In the genomic region with DNA sequence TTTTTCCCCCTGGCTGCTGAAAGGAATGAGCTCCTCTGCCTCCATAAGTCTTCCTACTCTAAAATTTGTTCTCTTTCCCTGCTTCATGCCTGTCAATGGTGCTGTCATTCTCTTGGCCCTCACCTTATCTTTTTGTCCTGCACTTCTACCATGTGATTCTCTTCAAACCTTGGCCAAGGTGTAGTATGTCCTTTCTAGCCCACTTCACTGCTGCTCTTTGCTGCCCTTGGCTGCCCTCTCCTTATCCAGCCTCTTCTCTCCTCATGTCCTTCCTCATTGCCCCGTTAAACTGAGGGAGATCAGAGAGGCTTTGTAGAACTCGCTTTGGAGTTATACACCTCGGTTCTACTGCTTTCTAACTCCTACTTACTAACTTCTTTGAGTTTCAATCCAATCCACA, we compare ENCODE assay signal across 38 cellular contexts. TPM values are rescaled to one million over a fixed set of nuclear protein-coding genes. Genes with fewer than 3 reads are reported as not detected.
"Had no signal": no experiment of that assay in that cellular context is flagged by ENCODE, and none has a peak within 500 bp of the region (broad histone marks: within the 10 kb centered on the region; RNA-seq: fewer than 3 reads in every experiment).

No MANE protein-coding gene starts in this region.

- ATAC-seq: activated CD8-positive, alpha-beta T cell treated with anti-CD3 and anti-CD28 coated beads for 36 hours; activated naive CD4-positive, alpha-beta T cell treated with anti-CD3 and anti-CD28 coated beads, Interleukin-2, amount 50 U/mL, for 72 hours; activated T-cell treated with anti-CD3 and anti-CD28 coated beads, Interleukin-2, amount 50 U/mL, for 72 hours; activated T-helper 17 cell treated with anti-CD3 and anti-CD28 coated beads, Interleukin-2, amount 50 U/mL, for 72 hours; body of pancreas had no signal

- H3K9me3 ChIP-seq: adrenal gland, body of pancreas, breast epithelium had no signal

- H3K4me1 Mint-ChIP-seq: activated B cell treated with CpG ODN at 0.5 μM for 24 hours; activated naive CD8-positive, alpha-beta T cell treated with anti-CD3 and anti-CD28 coated beads for 36 hours; activated T-helper 17 cell treated with anti-CD3 and anti-CD28 coated beads, Interleukin-2, amount 50 U/mL, for 72 hours; central memory CD8-positive, alpha-beta T cell had no signal

- H3K36me3 Mint-ChIP-seq: activated CD4-positive, alpha-beta memory T cell treated with anti-CD3 and anti-CD28 coated beads for 36 hours; activated naive CD4-positive, alpha-beta T cell treated with anti-CD3 and anti-CD28 coated beads, Interleukin-2, amount 50 U/mL, for 72 hours; activated naive CD8-positive, alpha-beta T cell treated with anti-CD3 and anti-CD28 coated beads for 36 hours had no signal

- H3K27ac Mint-ChIP-seq: activated B cell treated with CpG ODN at 0.5 μM for 24 hours; activated CD4-positive, alpha-beta memory T cell treated with anti-CD3 and anti-CD28 coated beads for 36 hours; activated CD4-positive, alpha-beta T cell treated with anti-CD3 and anti-CD28 coated beads, Interleukin-2, amount 10 ng/mL, durations not matched to agents 24 days and 14 days; activated CD8-positive, alpha-beta T cell treated with anti-CD3 and anti-CD28 coated beads for 36 hours; activated naive CD4-positive, alpha-beta T cell treated with anti-CD3 and anti-CD28 coated beads for 36 hours; activated naive CD4-positive, alpha-beta T cell treated with anti-CD3 and anti-CD28 coated beads, Interleukin-2, amount 50 U/mL, for 72 hours; activated naive CD8-positive, alpha-beta T cell treated with anti-CD3 and anti-CD28 coated beads for 36 hours; activated T-cell treated with anti-CD3 and anti-CD28 coated beads, Interleukin-2, amount 50 U/mL, for 24 hours; activated T-cell treated with anti-CD3 and anti-CD28 coated beads, Interleukin-2, amount 50 U/mL, for 72 hours; activated T-helper 1 cell treated with anti-CD3 and anti-CD28 coated beads, Interleukin-12 subunit alpha, Interleukin-12 subunit beta, Interleukin-2, Interleukin-4 antibody, amounts not matched to agents 30 ng/mL and 10 ng/mL and 1 ng/mL, durations not matched to agents 14 hours and 24 hours and 36 hours; activated T-helper 17 cell treated with anti-CD3 and anti-CD28 coated beads, Interleukin-2, amount 50 U/mL, for 72 hours; T-helper 1 cell treated with Interleukin-12 subunit alpha and Interleukin-12 subunit beta and Interleukin-4 antibody, amounts not matched to agents 30 μg/mL and 1 μg/mL, for 36 hours; T-helper 2 cell treated with Interferon-gamma antibody and Interleukin-4, amounts not matched to agents 5 μg/mL and 100 μg/mL, for 36 hours had no signal

- DNase-seq: activated B cell treated with CpG ODN at 0.5 μM for 24 hours; activated CD4-positive, alpha-beta memory T cell treated with anti-CD3 and anti-CD28 coated beads for 36 hours; activated CD4-positive, alpha-beta T cell treated with anti-CD3 and anti-CD28 coated beads for 4 hours; activated CD4-positive, alpha-beta T cell treated with anti-CD3 and anti-CD28 coated beads, Interleukin-2, amount 10 ng/mL, durations not matched to agents 24 days and 14 days; activated CD4-positive, alpha-beta T cell treated with anti-CD3 and anti-CD28 coated beads, Interleukin-2, amount 50 U/mL, for 1 hour; activated CD4-positive, alpha-beta T cell treated with anti-CD3 and anti-CD28 coated beads, Interleukin-2, amount 50 U/mL, for 4 hours; activated CD4-positive, CD25-positive, alpha-beta regulatory T cell treated with anti-CD3 and anti-CD28 coated beads, Interleukin-2, amount 50 U/mL, for 72 hours; activated CD8-positive, alpha-beta memory T cell treated with anti-CD3 and anti-CD28 coated beads, Interleukin-2, amount 50 U/mL, for 48 hours; activated CD8-positive, alpha-beta T cell treated with anti-CD3 and anti-CD28 coated beads for 36 hours; activated effector memory CD4-positive, alpha-beta T cell treated with anti-CD3 and anti-CD28 coated beads, Interleukin-2, amount 50 U/mL, for 16 hours; activated gamma-delta T cell treated with Interleukin-2 at 50 U/mL for 16 hours; activated naive CD4-positive, alpha-beta T cell; activated naive CD4-positive, alpha-beta T cell treated with anti-CD3 and anti-CD28 coated beads for 36 hours; activated naive CD4-positive, alpha-beta T cell treated with anti-CD3 and anti-CD28 coated beads, Interleukin-2, amount 50 U/mL, for 16 hours; activated naive CD8-positive, alpha-beta T cell treated with anti-CD3 and anti-CD28 coated beads for 36 hours; activated T-cell treated with anti-CD3 and anti-CD28 coated beads, Interleukin-2, amount 50 U/mL, for 24 hours; activated T-cell treated with anti-CD3 and anti-CD28 coated beads, Interleukin-2, amount 50 U/mL, for 72 hours; adrenal gland; amniotic stem cell; aorta; body of pancreas; brain microvascular endothelial cell; caudate nucleus; cerebellar nuclear complex; SW 1271; T-helper 1 cell; T-helper 2 cell; T-helper 9 cell had no signal

- H3K9me3 Mint-ChIP-seq: activated CD4-positive, alpha-beta memory T cell treated with anti-CD3 and anti-CD28 coated beads for 36 hours; activated CD4-positive, alpha-beta T cell treated with anti-CD3 and anti-CD28 coated beads, Interleukin-2, amount 10 ng/mL, durations not matched to agents 24 days and 14 days; activated naive CD4-positive, alpha-beta T cell treated with anti-CD3 and anti-CD28 coated beads for 36 hours; activated naive CD8-positive, alpha-beta T cell treated with anti-CD3 and anti-CD28 coated beads for 36 hours; activated T-cell treated with anti-CD3 and anti-CD28 coated beads, Interleukin-2, amount 50 U/mL, for 24 hours; activated T-helper 1 cell treated with anti-CD3 and anti-CD28 coated beads, Interleukin-12 subunit alpha, Interleukin-12 subunit beta, Interleukin-2, Interleukin-4 antibody, amounts not matched to agents 30 ng/mL and 10 ng/mL and 1 ng/mL, durations not matched to agents 14 hours and 24 hours and 36 hours; activated T-helper 17 cell treated with anti-CD3 and anti-CD28 coated beads, Interleukin-2, amount 50 U/mL, for 72 hours; central memory CD8-positive, alpha-beta T cell; T-helper 1 cell treated with Interleukin-12 subunit alpha and Interleukin-12 subunit beta and Interleukin-4 antibody, amounts not matched to agents 30 μg/mL and 1 μg/mL, for 36 hours; T-helper 2 cell treated with Interferon-gamma antibody and Interleukin-4, amounts not matched to agents 5 μg/mL and 100 μg/mL, for 36 hours had no signal

- H3K36me3 ChIP-seq: adrenal gland, brain microvascular endothelial cell, breast epithelium had no signal

- H3K27ac ChIP-seq: adrenal gland, body of pancreas, brain microvascular endothelial cell, breast epithelium, VCaP had no signal

- H3K27me3 ChIP-seq: adrenal gland, body of pancreas had no signal

- H3K4me3 Mint-ChIP-seq: activated B cell treated with CpG ODN at 0.5 μM for 24 hours; activated CD4-positive, alpha-beta memory T cell treated with anti-CD3 and anti-CD28 coated beads for 36 hours; activated CD4-positive, alpha-beta T cell treated with anti-CD3 and anti-CD28 coated beads, Interleukin-2, amount 10 ng/mL, durations not matched to agents 24 days and 14 days; activated CD8-positive, alpha-beta T cell treated with anti-CD3 and anti-CD28 coated beads for 36 hours; activated naive CD4-positive, alpha-beta T cell treated with anti-CD3 and anti-CD28 coated beads for 36 hours; activated naive CD8-positive, alpha-beta T cell treated with anti-CD3 and anti-CD28 coated beads for 36 hours; activated T-cell treated with anti-CD3 and anti-CD28 coated beads, Interleukin-2, amount 50 U/mL, for 24 hours; activated T-cell treated with anti-CD3 and anti-CD28 coated beads, Interleukin-2, amount 50 U/mL, for 72 hours; activated T-helper 1 cell treated with anti-CD3 and anti-CD28 coated beads, Interleukin-12 subunit alpha, Interleukin-12 subunit beta, Interleukin-2, Interleukin-4 antibody, amounts not matched to agents 30 ng/mL and 10 ng/mL and 1 ng/mL, durations not matched to agents 14 hours and 24 hours and 36 hours; activated T-helper 17 cell treated with anti-CD3 and anti-CD28 coated beads, Interleukin-2, amount 50 U/mL, for 72 hours; central memory CD8-positive, alpha-beta T cell; T-helper 1 cell treated with Interleukin-12 subunit alpha and Interleukin-12 subunit beta and Interleukin-4 antibody, amounts not matched to agents 30 μg/mL and 1 μg/mL, for 36 hours; T-helper 2 cell treated with Interferon-gamma antibody and Interleukin-4, amounts not matched to agents 5 μg/mL and 100 μg/mL, for 36 hours had no signal

- H3K4me3 ChIP-seq: adrenal gland, body of pancreas, breast epithelium had no signal

- H3K4me1 ChIP-seq: adrenal gland, body of pancreas, breast epithelium had no signal

RNA-seq across cellular contexts. Expression of a gene that starts 19.7 kb away (rescaled TPM):
- total RNA-seq: activated B cell treated with CpG ODN at 0.5 μM for 24 hours; activated CD4-positive, alpha-beta memory T cell treated with anti-CD3 and anti-CD28 coated beads for 36 hours; activated CD4-positive, alpha-beta T cell treated with anti-CD3 and anti-CD28 coated beads, Interleukin-2, amount 10 ng/mL, durations not matched to agents 24 days and 14 days; activated CD8-positive, alpha-beta memory T cell treated with anti-CD3 and anti-CD28 coated beads for 36 hours; activated CD8-positive, alpha-beta T cell treated with anti-CD3 and anti-CD28 coated beads for 36 hours; activated naive CD4-positive, alpha-beta T cell treated with anti-CD3 and anti-CD28 coated beads for 36 hours; activated naive CD4-positive, alpha-beta T cell treated with anti-CD3 and anti-CD28 coated beads, Interleukin-2, amount 50 U/mL, for 72 hours; activated naive CD8-positive, alpha-beta T cell treated with anti-CD3 and anti-CD28 coated beads for 36 hours; activated T-cell treated with anti-CD3 and anti-CD28 coated beads, Interleukin-2, amount 50 U/mL, for 72 hours; activated T-helper 1 cell treated with anti-CD3 and anti-CD28 coated beads, Interleukin-12 subunit alpha, Interleukin-12 subunit beta, Interleukin-2, Interleukin-4 antibody, amounts not matched to agents 30 ng/mL and 10 ng/mL and 1 ng/mL, durations not matched to agents 14 hours and 24 hours and 36 hours; activated T-helper 17 cell treated with anti-CD3 and anti-CD28 coated beads, Interleukin-2, amount 50 U/mL, for 72 hours; aorta; astrocyte; body of pancreas; breast epithelium had no signal
- polyA plus RNA-seq: aorta had no signal
